In the genomic region with DNA sequence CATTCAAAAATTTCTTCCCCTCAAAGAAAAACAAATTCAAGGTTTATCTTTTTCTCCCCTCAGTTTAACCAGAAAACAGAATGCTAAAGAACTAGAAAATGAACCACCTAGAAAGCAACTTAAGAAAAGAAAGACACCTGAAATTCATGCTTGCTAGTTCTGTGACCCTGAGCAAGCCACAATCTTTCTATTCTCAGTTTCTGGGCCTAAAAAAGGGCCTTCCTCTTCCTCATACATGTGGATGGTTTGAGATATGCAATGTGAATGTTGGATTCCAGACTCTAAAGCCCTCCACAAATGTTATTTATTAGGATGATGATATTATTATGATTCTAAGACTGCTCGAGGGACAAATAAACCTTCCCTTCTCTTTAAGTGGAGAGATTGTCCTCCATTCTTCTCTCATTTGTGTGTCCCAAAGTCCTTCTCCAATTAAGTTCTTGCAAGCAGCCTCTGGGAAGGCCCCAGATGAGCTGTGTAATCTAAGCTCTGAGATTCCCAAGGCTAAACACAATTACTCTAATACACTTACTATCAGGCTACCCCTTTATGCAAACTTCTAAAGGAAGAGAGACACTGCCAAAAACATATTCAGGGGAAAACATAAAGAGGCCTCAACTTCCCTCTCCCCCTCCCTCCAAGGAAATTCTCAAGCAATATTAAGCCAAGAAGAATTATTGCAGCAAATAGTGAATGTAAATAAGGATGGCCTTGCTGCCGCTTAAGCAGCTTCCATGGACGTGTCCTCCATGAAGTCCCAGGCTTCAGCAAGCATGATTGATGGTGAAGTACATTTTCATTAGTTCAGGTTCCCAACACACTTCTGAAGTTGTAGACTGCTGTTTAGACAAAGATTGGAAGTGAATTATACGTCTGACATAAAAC, we compare ENCODE assay signal across 11 cellular contexts.
DNase-seq lines count a peak whose midpoint lies in the region; ATAC-seq and TF ChIP-seq lines count a peak whose summit lies in the region.
"Had no signal": no experiment of that assay in that cellular context is flagged by ENCODE, and none has a peak within 500 bp of the region (broad histone marks: within the 10 kb centered on the region; RNA-seq: fewer than 3 reads in every experiment).

No MANE protein-coding gene starts in this region.

- H3K79me2 ChIP-seq in KMS-11 (ENCODE audit: insufficient read depth, low read depth), result no peaks in the 10 kb centered on the region

- DNase-seq in GM12865 (ENCODE audit: low read depth) (peak; percentile 86), EL (no peak), NCI-H524 (lab: John Stamatoyannopoulos, UW) (no peak), activated gamma-delta T cell (lab: John Stamatoyannopoulos, UW) (no peak)
- no peak for DNase-seq in activated CD8-positive, alpha-beta memory T cell treated with anti-CD3 and anti-CD28 coated beads, Interleukin-2, amount 50 U/mL, for 48 hours
- DNase-seq: AML-193, KBM-7, NCI-H69 had no signal

- TF ChIP-seq CTCF in GM12865 (IDR thresholded peaks at IDR 0.05; ENCODE audit: insufficient read depth, low read depth, low read length, missing control alignments), result no peak
- no peak for TF ChIP-seq CTCF in KMS-11 (conservative IDR thresholded peaks at IDR 0.05; ENCODE audit: low read depth, low read length)

- peak; percentile 98 for ATAC-seq in GM19452 (IDR thresholded peaks at IDR 0.05; ENCODE audit: unreplicated experiment)
- peak; percentile 98 for ATAC-seq in HG02885 (IDR thresholded peaks at IDR 0.05; ENCODE audit: poor library complexity, unreplicated experiment)

- no peaks in the 10 kb centered on the region for H4K20me1 ChIP-seq in KMS-11 (ENCODE audit: insufficient read depth)

- H3K36me3 ChIP-seq in KMS-11 (ENCODE audit: insufficient read depth), result no peaks in the 10 kb centered on the region

- H3K4me2 ChIP-seq in KMS-11, result peak overlapping the region; percentile 88

- peak overlapping the region; percentile 22; the same call in 1 of the 2 replicates for H3K4me3 ChIP-seq in GM12865 (ENCODE audit: low read depth, low read length)
- H3K4me3 ChIP-seq in KMS-11 (IDR thresholded peaks at IDR 0.05; ENCODE audit: insufficient read depth, low read depth, low read length), result no peak overlapping the region

- peak overlapping the region; percentile 83 for H3K27ac ChIP-seq in KMS-11

- no peaks in the 10 kb centered on the region for H3K27me3 ChIP-seq in KMS-11 (ENCODE audit: insufficient read depth, low read depth)

- H2AFZ ChIP-seq in KMS-11 (ENCODE audit: low read depth), result peak overlapping the region; percentile 35; the same call in 1 of the 2 replicates

- peaks cover 61% of the 10 kb centered on the region for H3K4me1 ChIP-seq in KMS-11 (ENCODE audit: low read depth, poor library complexity, severe bottlenecking)

- peak overlapping the region; percentile 22; the same call in 1 of the 2 replicates for H3K9ac ChIP-seq in KMS-11
